Comparison of ENCODE assay signal across 24 cellular contexts in genomic region chr3:185322111-185322510, GRCh38.
"Had no signal": no experiment of that assay in that cellular context is flagged by ENCODE, and none has a peak within 500 bp of the region (broad histone marks: within the 10 kb centered on the region; RNA-seq: fewer than 3 reads in every experiment).

No MANE protein-coding gene starts in this region.

- H3K4me3 ChIP-seq: coronary artery, dorsolateral prefrontal cortex, heart left ventricle, psoas muscle, right lobe of liver, spleen, testis, tibial nerve had no signal

- FAIRE-seq: frontal cortex, islet of Langerhans had no signal

- H3K36me3 ChIP-seq: heart left ventricle, neutrophil, right lobe of liver, spleen, tibial nerve had no signal

- H3K27me3 ChIP-seq: dorsolateral prefrontal cortex, heart left ventricle, neutrophil, right lobe of liver, spleen, testis, tibial nerve had no signal

- H3K9me3 ChIP-seq: heart left ventricle, neutrophil, psoas muscle, right lobe of liver, spleen, testis, tibial nerve had no signal

- DNase-seq: dorsolateral prefrontal cortex; effector CD8-positive, alpha-beta T cell; heart left ventricle; hypothalamus; kidney glomerular epithelial cell; mammary epithelial cell; naive thymus-derived CD4-positive, alpha-beta T cell; nephron progenitor cell; psoas muscle; retina; right lobe of liver; spleen; stimulated activated CD4-positive, alpha-beta T cell treated with anti-CD3 and anti-CD28 coated beads, Interleukin-15, amount 100 ng/mL, for 24 hours; stimulated activated CD4-positive, alpha-beta T cell treated with anti-CD3 and anti-CD28 coated beads, Interleukin-1b, Interleukin-23, amount 100 ng/mL, for 48 hours; stimulated activated CD4-positive, alpha-beta T cell treated with anti-CD3 and anti-CD28 coated beads, Interleukin-4, amount 100 ng/mL, for 24 hours; testis had no signal

- H3K27ac ChIP-seq: coronary artery, dorsolateral prefrontal cortex, neutrophil, psoas muscle, right lobe of liver, testis, tibial nerve had no signal

- H3K9me3 Mint-ChIP-seq: naive thymus-derived CD4-positive, alpha-beta T cell; nephron progenitor cell; stimulated activated memory B cell treated with anti-CD40 and anti-IgM and Interleukin-4, amounts not matched to agents 10 μg/mL and 1 μg/mL and 100 μg/mL, for 72 hours; stimulated activated naive CD8-positive, alpha-beta T cell treated with anti-CD3 and anti-CD28 coated beads, Interleukin-15, Interleukin-2, amounts not matched to agents 100 ng/mL and 50 ng/mL, for 24 hours had no signal

- H3K4me3 Mint-ChIP-seq: naive thymus-derived CD4-positive, alpha-beta T cell; nephron progenitor cell; stimulated activated memory B cell treated with anti-CD40 and anti-IgM and Interleukin-4, amounts not matched to agents 10 μg/mL and 1 μg/mL and 100 μg/mL, for 72 hours; stimulated activated naive CD8-positive, alpha-beta T cell treated with anti-CD3 and anti-CD28 coated beads, Interleukin-15, Interleukin-2, amounts not matched to agents 100 ng/mL and 50 ng/mL, for 24 hours had no signal

- H3K4me1 Mint-ChIP-seq: nephron progenitor cell had no signal

- H3K27ac Mint-ChIP-seq: naive thymus-derived CD4-positive, alpha-beta T cell; nephron progenitor cell; stimulated activated memory B cell treated with anti-CD40 and anti-IgM and Interleukin-4, amounts not matched to agents 10 μg/mL and 1 μg/mL and 100 μg/mL, for 72 hours; stimulated activated naive CD8-positive, alpha-beta T cell treated with anti-CD3 and anti-CD28 coated beads, Interleukin-15, Interleukin-2, amounts not matched to agents 100 ng/mL and 50 ng/mL, for 24 hours had no signal

- H3K36me3 Mint-ChIP-seq: stimulated activated memory B cell treated with anti-CD40 and anti-IgM and Interleukin-4, amounts not matched to agents 10 μg/mL and 1 μg/mL and 100 μg/mL, for 72 hours had no signal

- H3K4me1 ChIP-seq: psoas muscle, testis, tibial nerve had no signal

- H3K27me3 Mint-ChIP-seq: stimulated activated memory B cell treated with anti-CD40 and anti-IgM and Interleukin-4, amounts not matched to agents 10 μg/mL and 1 μg/mL and 100 μg/mL, for 72 hours had no signal

- ATAC-seq: esophagus mucosa; heart left ventricle; naive thymus-derived CD4-positive, alpha-beta T cell; psoas muscle; right lobe of liver; stimulated activated memory B cell treated with anti-CD40 and anti-IgM and Interleukin-4, amounts not matched to agents 10 μg/mL and 1 μg/mL and 100 μg/mL, for 72 hours had no signal
